1 cellular context compared by ENCODE assay signal in the genomic region with DNA sequence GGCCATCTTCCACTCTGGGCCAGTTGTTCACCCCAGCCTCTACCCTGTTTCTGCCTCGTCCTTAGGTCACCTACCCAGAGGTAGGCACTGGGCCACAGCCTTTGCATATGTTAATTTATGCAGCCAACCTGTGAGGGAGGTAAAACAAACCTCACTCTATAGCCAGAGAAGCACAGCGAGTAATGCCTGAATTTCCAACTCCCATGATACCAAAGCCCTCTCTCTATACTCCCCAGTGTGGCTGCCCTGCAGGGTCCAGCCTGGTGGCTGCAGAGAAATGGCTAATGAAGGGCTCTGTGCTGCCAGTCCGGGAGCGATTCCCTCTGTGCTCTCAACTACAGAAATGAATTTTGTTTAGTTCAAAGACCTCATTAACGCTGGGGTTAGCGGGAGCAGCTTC.
TF ChIP-seq lines count a peak whose summit lies in the region.

No MANE protein-coding gene starts in this region.

TF ChIP-seq in K562, 482 proteins besides CTCF, POLR2A, EP300 and RAD21:
- TF ChIP-seq, protein P1, sequence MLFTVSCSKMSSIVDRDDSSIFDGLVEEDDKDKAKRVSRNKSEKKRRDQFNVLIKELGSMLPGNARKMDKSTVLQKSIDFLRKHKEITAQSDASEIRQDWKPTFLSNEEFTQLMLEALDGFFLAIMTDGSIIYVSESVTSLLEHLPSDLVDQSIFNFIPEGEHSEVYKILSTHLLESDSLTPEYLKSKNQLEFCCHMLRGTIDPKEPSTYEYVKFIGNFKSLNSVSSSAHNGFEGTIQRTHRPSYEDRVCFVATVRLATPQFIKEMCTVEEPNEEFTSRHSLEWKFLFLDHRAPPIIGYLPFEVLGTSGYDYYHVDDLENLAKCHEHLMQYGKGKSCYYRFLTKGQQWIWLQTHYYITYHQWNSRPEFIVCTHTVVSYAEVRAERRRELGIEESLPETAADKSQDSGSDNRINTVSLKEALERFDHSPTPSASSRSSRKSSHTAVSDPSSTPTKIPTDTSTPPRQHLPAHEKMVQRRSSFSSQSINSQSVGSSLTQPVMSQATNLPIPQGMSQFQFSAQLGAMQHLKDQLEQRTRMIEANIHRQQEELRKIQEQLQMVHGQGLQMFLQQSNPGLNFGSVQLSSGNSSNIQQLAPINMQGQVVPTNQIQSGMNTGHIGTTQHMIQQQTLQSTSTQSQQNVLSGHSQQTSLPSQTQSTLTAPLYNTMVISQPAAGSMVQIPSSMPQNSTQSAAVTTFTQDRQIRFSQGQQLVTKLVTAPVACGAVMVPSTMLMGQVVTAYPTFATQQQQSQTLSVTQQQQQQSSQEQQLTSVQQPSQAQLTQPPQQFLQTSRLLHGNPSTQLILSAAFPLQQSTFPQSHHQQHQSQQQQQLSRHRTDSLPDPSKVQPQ (CRISPR knock-in tag; IDR thresholded peaks at IDR 0.05; ENCODE audit: borderline replicate concordance), result no peak
- no peak for TF ChIP-seq OTX1 (CRISPR knock-in tag; IDR thresholded peaks at IDR 0.05)
- TF ChIP-seq, protein P2, sequence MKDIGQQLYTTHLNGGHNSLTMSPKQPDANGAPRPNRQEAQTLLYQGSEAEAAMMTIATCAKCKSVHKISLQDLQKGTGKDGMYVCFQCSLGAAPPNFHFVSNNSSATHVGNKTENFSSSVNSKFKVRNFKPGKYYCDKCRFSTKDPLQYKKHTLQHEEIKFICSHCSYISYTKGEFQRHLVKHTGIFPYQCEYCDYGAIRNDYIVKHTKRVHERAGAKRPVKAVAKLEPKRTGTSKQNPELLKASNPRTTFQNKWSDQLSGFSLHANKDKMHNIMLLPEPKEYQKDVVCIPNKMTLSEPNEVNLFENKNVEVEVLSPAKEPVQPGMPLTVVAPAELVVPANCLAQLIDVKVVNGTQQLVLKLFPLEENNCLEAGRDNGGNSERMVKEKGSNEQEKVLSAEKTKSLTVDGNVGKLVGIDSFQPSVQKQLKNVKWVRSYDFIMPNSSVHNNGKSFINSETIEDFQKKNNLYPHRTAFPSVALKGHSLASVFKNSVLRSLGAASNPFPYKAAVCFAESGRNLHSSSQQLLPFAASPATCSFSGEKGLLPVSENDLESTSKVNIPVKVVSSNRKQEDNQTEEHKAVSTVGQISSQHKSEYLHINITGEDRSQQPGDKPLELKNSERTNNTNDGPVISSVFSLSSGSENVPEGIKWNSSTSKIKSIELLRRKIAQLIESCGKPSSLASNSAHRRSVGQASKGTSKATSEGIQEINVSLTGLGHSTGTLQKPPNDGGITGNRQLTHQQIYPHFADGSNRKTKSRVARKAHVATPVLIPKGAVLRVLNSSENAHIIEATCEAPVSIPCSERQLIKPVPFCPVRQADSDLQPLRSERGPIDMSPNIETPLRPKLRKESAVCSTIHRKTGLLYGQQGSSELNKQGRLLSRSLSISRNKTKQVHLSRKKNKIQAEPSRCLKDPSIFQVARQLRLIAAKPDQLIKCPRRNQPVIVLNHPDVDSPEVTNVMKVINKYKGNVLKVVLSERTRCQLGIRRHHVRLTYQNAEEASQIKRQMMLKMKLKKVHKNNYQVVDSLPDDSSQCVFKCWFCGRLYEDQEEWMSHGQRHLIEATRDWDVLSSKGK (CRISPR knock-in tag; IDR thresholded peaks at IDR 0.05), result no peak
- no peak for TF ChIP-seq ZNF644 (tag; IDR thresholded peaks at IDR 0.05; ENCODE audit: low read depth)
- TF ChIP-seq YBX1 (IDR thresholded peaks at IDR 0.05), result no peak
- no peak for TF ChIP-seq NCOA6 (IDR thresholded peaks at IDR 0.05)
- TF ChIP-seq TBL1XR1 (IDR thresholded peaks at IDR 0.05; ENCODE audit: low read length in 2 of 2), result no peak
- TF ChIP-seq NR2C1 (IDR thresholded peaks at IDR 0.05), result no peak
- no peak for TF ChIP-seq NR2C1 (tag; IDR thresholded peaks at IDR 0.05)
- no peak for TF ChIP-seq FOXP1 (CRISPR knock-in tag; IDR thresholded peaks at IDR 0.05)
- no peak for TF ChIP-seq ZBTB17 (CRISPR knock-in tag; IDR thresholded peaks at IDR 0.05)
- no peak for TF ChIP-seq TEAD4 (IDR thresholded peaks at IDR 0.05; ENCODE audit: low read length)
- TF ChIP-seq TEAD4 (CRISPR knock-in tag; IDR thresholded peaks at IDR 0.05; ENCODE audit: borderline replicate concordance), result no peak
- no peak for TF ChIP-seq EHMT2 (IDR thresholded peaks at IDR 0.05)
- TF ChIP-seq HEY1 (CRISPR knock-in tag; IDR thresholded peaks at IDR 0.05; ENCODE audit: borderline replicate concordance), result no peak
TF ChIP-seq in K562: peak in this region for 0.
